Comparison of ENCODE assay signal across 1 cellular context in genomic region chr11:62001450-62002178, GRCh38.
A peak's percentile ranks its signal among the peaks of the same experiment; 100 is the strongest.
TF ChIP-seq lines count a peak whose summit lies in the region.

No MANE protein-coding gene starts in this region.

TF ChIP-seq in HepG2, 621 proteins besides CTCF, POLR2A, EP300 and RAD21 (continued from another document and continues in another):
- TF ChIP-seq ZXDC (CRISPR knock-in tag; IDR thresholded peaks at IDR 0.05) (no peak), MNT (IDR thresholded peaks at IDR 0.05) (no peak), LBX2 (CRISPR knock-in tag; IDR thresholded peaks at IDR 0.05; ENCODE audit: borderline replicate concordance) (no peak), ZNF839 (CRISPR knock-in tag; IDR thresholded peaks at IDR 0.05; ENCODE audit: borderline replicate concordance) (no peak), RBAK (CRISPR knock-in tag; IDR thresholded peaks at IDR 0.05) (no peak), ZNF354B (CRISPR knock-in tag; IDR thresholded peaks at IDR 0.05) (no peak), TEF (CRISPR knock-in tag; IDR thresholded peaks at IDR 0.05) (no peak), ZBTB44 (CRISPR knock-in tag; IDR thresholded peaks at IDR 0.05) (0 out of 2 replicates have a peak, but pooled peaks have one; percentile 36), ZNF274 (CRISPR knock-in tag; IDR thresholded peaks at IDR 0.05) (no peak), KDM3A (CRISPR knock-in tag; IDR thresholded peaks at IDR 0.05; ENCODE audit: low read depth) (peak; percentile 67; the same call in 1 of the 2 replicates), ZNF362 (CRISPR knock-in tag; IDR thresholded peaks at IDR 0.05; ENCODE audit: borderline replicate concordance) (0 out of 2 replicates have a peak, but pooled peaks have one; percentile 9), RXRA (CRISPR knock-in tag; IDR thresholded peaks at IDR 0.05) (peak; percentile 50; the same call in 1 of the 2 replicates), ZZZ3 (CRISPR knock-in tag; IDR thresholded peaks at IDR 0.05; ENCODE audit: borderline replicate concordance) (no peak), AKAP8 (CRISPR knock-in tag; IDR thresholded peaks at IDR 0.05) (no peak), RFXANK (CRISPR knock-in tag; IDR thresholded peaks at IDR 0.05) (no peak), ZNF670 (CRISPR knock-in tag; IDR thresholded peaks at IDR 0.05; ENCODE audit: borderline replicate concordance) (peak; percentile 76; the same call in 1 of the 2 replicates), HNF4A (CRISPR knock-in tag; IDR thresholded peaks at IDR 0.05) (peak; percentile 85), DNMT1 (CRISPR knock-in tag; IDR thresholded peaks at IDR 0.05) (0 out of 2 replicates have a peak, but pooled peaks have one; percentile 15), CERS6 (CRISPR knock-in tag; IDR thresholded peaks at IDR 0.05) (no peak), ZNF724P (CRISPR knock-in tag; IDR thresholded peaks at IDR 0.05; ENCODE audit: borderline replicate concordance) (no peak; the same call in 1 of the 2 replicates), GFI1 (CRISPR knock-in tag; IDR thresholded peaks at IDR 0.05; ENCODE audit: borderline replicate concordance) (peak; percentile 74; the same call in 1 of the 2 replicates), POLR2G (IDR thresholded peaks at IDR 0.05; ENCODE audit: low read depth, low read length) (peak; percentile 77), ZNF772 (CRISPR knock-in tag; IDR thresholded peaks at IDR 0.05) (peak; percentile 64; the same call in 1 of the 2 replicates), ZNF775 (CRISPR knock-in tag; IDR thresholded peaks at IDR 0.05; ENCODE audit: borderline replicate concordance) (no peak), EZH2 (conservative IDR thresholded peaks at IDR 0.05; ENCODE audit: low read depth, low read length) (no peak), MYNN (CRISPR knock-in tag; IDR thresholded peaks at IDR 0.05; ENCODE audit: low read depth) (no peak), ZSCAN12 (CRISPR knock-in tag; IDR thresholded peaks at IDR 0.05) (no peak), SYNCRIP (IDR thresholded peaks at IDR 0.05; ENCODE audit: insufficient read depth, low read depth, low read length) (no peak), TAF1 (CRISPR knock-in tag; IDR thresholded peaks at IDR 0.05) (no peak), ZNF709 (CRISPR knock-in tag; IDR thresholded peaks at IDR 0.05) (peak; percentile 38; the same call in 1 of the 2 replicates), KAT7 (CRISPR knock-in tag; IDR thresholded peaks at IDR 0.05; ENCODE audit: borderline replicate concordance) (no peak), PAXIP1 (CRISPR knock-in tag; conservative IDR thresholded peaks at IDR 0.05) (peak; percentile 85), ZNF576 (CRISPR knock-in tag; IDR thresholded peaks at IDR 0.05) (no peak), MTF2 (CRISPR knock-in tag; IDR thresholded peaks at IDR 0.05; ENCODE audit: borderline replicate concordance) (no peak), MIER3 (CRISPR knock-in tag; IDR thresholded peaks at IDR 0.05; ENCODE audit: borderline replicate concordance) (peak; percentile 72; the same call in 1 of the 2 replicates), SNRNP70 (IDR thresholded peaks at IDR 0.05; ENCODE audit: low read depth, low read length) (no peak), FOXA3 (CRISPR knock-in tag; IDR thresholded peaks at IDR 0.05) (peak; percentile 24; the same call in 1 of the 2 replicates)
